1 cellular context compared by ENCODE assay signal in genomic region chr9:110256392-110257096, GRCh38.
TF ChIP-seq lines count a peak whose summit lies in the region.

Gene TXN (minus strand): TSS chr9:110256507. CDS start chr9:110256435, 72 bp downstream.

TF ChIP-seq in IMR-90, 13 proteins besides CTCF, POLR2A, EP300 and RAD21 (continued from another document):
- TF ChIP-seq ELK1 (IDR thresholded peaks at IDR 0.05; ENCODE audit: borderline replicate concordance, low read depth, low read length): no peak
